In genomic region chr1:91553196-91553595, GRCh38 we compare ENCODE assay signal across 12 cellular contexts. TPM values are rescaled to one million over a fixed set of nuclear protein-coding genes. Genes with fewer than 3 reads are reported as not detected.
A peak's percentile ranks its signal among the peaks of the same experiment; 100 is the strongest.
DNase-seq lines count a peak whose midpoint lies in the region; ATAC-seq lines count a peak whose summit lies in the region.
"Had no signal": no experiment of that assay in that cellular context is flagged by ENCODE, and none has a peak within 500 bp of the region (broad histone marks: within the 10 kb centered on the region; RNA-seq: fewer than 3 reads in every experiment).

No MANE protein-coding gene starts in this region.

- no peak overlapping the region for H3K23ac ChIP-seq in trophoblast cell (ENCODE audit: low read length)

- H3K36me3 Mint-ChIP-seq in CD4-positive, CD25-positive, alpha-beta regulatory T cell: peaks cover 4% of the 10 kb centered on the region

- H2AK5ac ChIP-seq in trophoblast cell (ENCODE audit: low read length): no peak overlapping the region

- H4K91ac ChIP-seq in trophoblast cell (ENCODE audit: low read depth, low read length): no peak overlapping the region

- H3K4me2 ChIP-seq in trophoblast cell (ENCODE audit: low read length): no peak overlapping the region

- ATAC-seq in CD4-positive, CD25-positive, alpha-beta regulatory T cell (ENCODE audit: low read depth in 2 of 2): no peak
- ATAC-seq in HG02884 (IDR thresholded peaks at IDR 0.05; ENCODE audit: unreplicated experiment): no peak

- no peaks in the 10 kb centered on the region for H3K27me3 Mint-ChIP-seq in CD4-positive, CD25-positive, alpha-beta regulatory T cell

- H2BK5ac ChIP-seq in trophoblast cell (ENCODE audit: low read depth, low read length, poor library complexity): no peak overlapping the region

- no peak overlapping the region for H2AFZ ChIP-seq in trophoblast cell (ENCODE audit: insufficient read depth, low read length, poor library complexity)

- H3K4me3 ChIP-seq in CD4-positive, CD25-positive, alpha-beta regulatory T cell (ENCODE audit: low read depth, low read length): no peak overlapping the region
- no peak overlapping the region for H3K4me3 ChIP-seq in trophoblast cell (ENCODE audit: low read depth, low read length)
- H3K4me3 ChIP-seq: SJSA1 had no signal

- no peak overlapping the region for H3K18ac ChIP-seq in trophoblast cell (ENCODE audit: low read length)

- peak overlapping the region; percentile 30 for H4K8ac ChIP-seq in trophoblast cell (ENCODE audit: low read depth, low read length)

- no peak overlapping the region for H4K12ac ChIP-seq in trophoblast cell (ENCODE audit: low read depth, low read length)

- H3K9ac ChIP-seq in trophoblast cell (ENCODE audit: low read length): no peak overlapping the region

- no peak overlapping the region for H2BK120ac ChIP-seq in trophoblast cell (ENCODE audit: insufficient read depth, low read length, poor library complexity)

- H3K27ac ChIP-seq in CD4-positive, CD25-positive, alpha-beta regulatory T cell (ENCODE audit: insufficient read depth, low read length, poor library complexity, severe bottlenecking): peak overlapping the region; percentile 89
- H3K27ac ChIP-seq in trophoblast cell (ENCODE audit: low read depth, low read length): no peak overlapping the region
- H3K27ac ChIP-seq: SJSA1 had no signal

- no CpG with 5 or more reads among the region's 3 CpGs for whole genome bisulfite sequencing in trophoblast cell (ENCODE audit: extremely low coverage, insufficient coverage, insufficient read length)

- peaks cover 74% of the 10 kb centered on the region for H3K4me1 ChIP-seq in CD4-positive, CD25-positive, alpha-beta regulatory T cell (ENCODE audit: control insufficient read depth, insufficient read depth, low read length, poor library complexity, severe bottlenecking)
- H3K4me1 ChIP-seq in trophoblast cell (ENCODE audit: control insufficient read depth in 1 of 2, insufficient read depth in 2 of 2, low read length in 2 of 2): peaks cover 3 to 13% of the 10 kb centered on the region in 2 experiments

- peaks cover 42 to 92% (median 67%) of the 10 kb centered on the region in 4 donors for H3K4me1 Mint-ChIP-seq in CD4-positive, CD25-positive, alpha-beta regulatory T cell

- peaks cover 0 to 4% (median 0%) of the 10 kb centered on the region in 7 donors for H3K9me3 Mint-ChIP-seq in CD4-positive, CD25-positive, alpha-beta regulatory T cell

- peak overlapping the region in 1 of 4 donors; percentile 39 for H3K4me3 Mint-ChIP-seq in CD4-positive, CD25-positive, alpha-beta regulatory T cell

- no peak overlapping the region for H3K4ac ChIP-seq in trophoblast cell (ENCODE audit: low read depth, low read length)

- H3K79me1 ChIP-seq in trophoblast cell (ENCODE audit: low read length): no peaks in the 10 kb centered on the region

- DNase-seq in CD4-positive, CD25-positive, alpha-beta regulatory T cell: no peak
- DNase-seq in RPMI7951 (ENCODE audit: low read depth): peak; percentile 48
- DNase-seq in fibroblast of gingiva (ENCODE audit: low read depth): peak; percentile 78
- DNase-seq in trophoblast cell: peak in 1 of 2 donors; percentile 58
- no peak for DNase-seq in cerebellar cortex (ENCODE audit: low spot score)
- DNase-seq in occipital lobe (lab: John Stamatoyannopoulos, UW): no peak
- DNase-seq in DMS79 (lab: John Stamatoyannopoulos, UW): no peak
- DNase-seq: activated CD4-positive, alpha-beta T cell treated with anti-CD3 and anti-CD28 coated beads, Interleukin-2, amount 50 U/mL, for 1 hour; DMS 273 treated with DMSO at 0.1 percent for 48 hours; stimulated activated CD4-positive, alpha-beta T cell treated with anti-CD3 and anti-CD28 coated beads, Interleukin-15, amount 100 ng/mL, for 24 hours had no signal

- peak overlapping the region in 1 of 3 donors; percentile 93 for H3K27ac Mint-ChIP-seq in CD4-positive, CD25-positive, alpha-beta regulatory T cell

- no peaks in the 10 kb centered on the region for H3K79me2 ChIP-seq in trophoblast cell (ENCODE audit: control insufficient read depth, insufficient read depth, low read length, poor library complexity)

- no peaks in the 10 kb centered on the region for H3K9me3 ChIP-seq in CD4-positive, CD25-positive, alpha-beta regulatory T cell (ENCODE audit: control insufficient read depth in 2 of 2, low read length in 2 of 2)
- H3K9me3 ChIP-seq in trophoblast cell (ENCODE audit: insufficient read depth, low read depth, low read length): no peaks in the 10 kb centered on the region
- H3K9me3 ChIP-seq: SJSA1 had no signal

- no peaks in the 10 kb centered on the region for H3K27me3 ChIP-seq in CD4-positive, CD25-positive, alpha-beta regulatory T cell (ENCODE audit: control insufficient read depth, insufficient read depth, low read length)
- no peaks in the 10 kb centered on the region for H3K27me3 ChIP-seq in trophoblast cell (ENCODE audit: insufficient read depth, low read length)
- H3K27me3 ChIP-seq: SJSA1 had no signal

- H3K36me3 ChIP-seq in CD4-positive, CD25-positive, alpha-beta regulatory T cell (ENCODE audit: control insufficient read depth, insufficient read depth, low read length): no peaks in the 10 kb centered on the region
- H3K36me3 ChIP-seq in trophoblast cell (ENCODE audit: control insufficient read depth in 1 of 2, insufficient read depth in 2 of 2, low read length in 2 of 2): no peaks in the 10 kb centered on the region
- H3K36me3 ChIP-seq: SJSA1 had no signal

- H2BK12ac ChIP-seq in trophoblast cell (ENCODE audit: low read length): no peak overlapping the region

- H3K14ac ChIP-seq in trophoblast cell (ENCODE audit: low read length): no peak overlapping the region

RNA-seq across cellular contexts. Expression of gene CDC7, which starts 52.5 kb away (rescaled TPM):
- 6.2 TPM for total RNA-seq in CD4-positive, CD25-positive, alpha-beta regulatory T cell
- 1 to 10 TPM; 3.9 to 7.9 (median 5.4) TPM for polyA plus RNA-seq in CD4-positive, CD25-positive, alpha-beta regulatory T cell
- 14.3 and 17.8 TPM in 2 replicates for total RNA-seq in RPMI7951 (2014; rRNA removed; shearing (Covaris generic))
- polyA plus RNA-seq in trophoblast cell (2013): 6.8 and 7.3 TPM in 2 replicates
- total RNA-seq in occipital lobe: 29.3 TPM

Comparison
In these comparisons a context has a peak if more than half of its experiments do, and no peak if none do; other contexts are left out.
1. DNase-seq: peak in RPMI7951 (single experiment) and fibroblast of gingiva (single experiment); none in CD4-positive, CD25-positive, alpha-beta regulatory T cell (0 of 3), cerebellar cortex (single experiment), occipital lobe (single experiment) and DMS79 (single experiment).